In genomic region chr6:166345672-166346071, GRCh38 we compare ENCODE assay signal across 6 cellular contexts. TPM values are rescaled to one million over a fixed set of nuclear protein-coding genes. Genes with fewer than 3 reads are reported as not detected.
"Had no signal": no experiment of that assay in that cellular context is flagged by ENCODE, and none has a peak within 500 bp of the region (broad histone marks: within the 10 kb centered on the region; RNA-seq: fewer than 3 reads in every experiment).

No MANE protein-coding gene starts in this region.

RNA-seq across cellular contexts. Expression of gene PRR18, which starts 37.5 kb away (rescaled TPM):
- total RNA-seq: activated B cell treated with CpG ODN at 0.5 μM for 24 hours; activated CD4-positive, alpha-beta T cell treated with anti-CD3 and anti-CD28 coated beads, Interleukin-2, amount 10 ng/mL, durations not matched to agents 24 days and 14 days; activated naive CD4-positive, alpha-beta T cell treated with anti-CD3 and anti-CD28 coated beads for 36 hours; activated T-helper 1 cell treated with anti-CD3 and anti-CD28 coated beads, Interleukin-12 subunit alpha, Interleukin-12 subunit beta, Interleukin-2, Interleukin-4 antibody, amounts not matched to agents 30 ng/mL and 10 ng/mL and 1 ng/mL, durations not matched to agents 14 hours and 24 hours and 36 hours; activated T-helper 17 cell treated with anti-CD3 and anti-CD28 coated beads, Interleukin-2, amount 50 U/mL, for 72 hours; aorta had no signal
- polyA plus RNA-seq: aorta had no signal
